Comparison of ENCODE assay signal across 17 cellular contexts in genomic region chr7:23618241-23618640, GRCh38.
"Had no signal": no experiment of that assay in that cellular context is flagged by ENCODE, and none has a peak within 500 bp of the region (broad histone marks: within the 10 kb centered on the region; RNA-seq: fewer than 3 reads in every experiment).

No MANE protein-coding gene starts in this region.

- ATAC-seq: activated CD8-positive, alpha-beta T cell treated with anti-CD3 and anti-CD28 coated beads for 36 hours; stimulated activated naive CD8-positive, alpha-beta T cell treated with anti-CD3 and anti-CD28 coated beads, Interleukin-15, amount 100 ng/mL, for 72 hours had no signal

- H3K27me3 Mint-ChIP-seq: activated CD8-positive, alpha-beta T cell treated with anti-CD3 and anti-CD28 coated beads for 36 hours; stimulated activated naive CD8-positive, alpha-beta T cell treated with anti-CD3 and anti-CD28 coated beads, Interleukin-15, amount 100 ng/mL, for 72 hours had no signal

- H3K4me1 ChIP-seq: ascending aorta, colonic mucosa, neural progenitor cell, testis had no signal

- H3K27me3 ChIP-seq: ascending aorta, colonic mucosa, neural progenitor cell, ovary, testis had no signal

- H3K27ac Mint-ChIP-seq: activated CD8-positive, alpha-beta T cell treated with anti-CD3 and anti-CD28 coated beads for 36 hours; mesothelial cell of epicardium; neural progenitor cell; stimulated activated naive CD8-positive, alpha-beta T cell treated with anti-CD3 and anti-CD28 coated beads, Interleukin-15, amount 100 ng/mL, for 72 hours had no signal

- H3K27ac ChIP-seq: ascending aorta, colonic mucosa, epithelial cell of prostate, neural progenitor cell, ovary, testis had no signal

- H3K4me1 Mint-ChIP-seq: mesothelial cell of epicardium, neural progenitor cell had no signal

- DNase-seq: activated CD4-positive, alpha-beta T cell treated with anti-CD3 and anti-CD28 coated beads for 4 hours; activated CD8-positive, alpha-beta memory T cell treated with anti-CD3 and anti-CD28 coated beads, Interleukin-2, amount 50 U/mL, for 4 hours; activated CD8-positive, alpha-beta T cell treated with anti-CD3 and anti-CD28 coated beads for 36 hours; caudate nucleus; colonic mucosa; effector CD4-positive, alpha-beta T cell; hippocampal formation; ovary; stimulated activated CD4-positive, alpha-beta T cell treated with anti-CD3 and anti-CD28 coated beads, Interleukin-2, amount 100 ng/mL, for 48 hours; stimulated activated CD8-positive, alpha-beta memory T cell treated with anti-CD3 and anti-CD28 coated beads, Interleukin-4, amount 100 ng/mL, for 48 hours; stimulated activated naive CD8-positive, alpha-beta T cell treated with anti-CD3 and anti-CD28 coated beads, Interleukin-15, amount 100 ng/mL, for 72 hours; T1000; testis had no signal

- H2AFZ ChIP-seq: neural progenitor cell had no signal

- H3K9me3 ChIP-seq: colonic mucosa, ovary, testis had no signal

- H3K4me3 ChIP-seq: ascending aorta, colonic mucosa, neural progenitor cell, ovary, testis had no signal

- H3K9ac ChIP-seq: neural progenitor cell had no signal

- H3K36me3 ChIP-seq: ascending aorta, colonic mucosa, neural progenitor cell, ovary had no signal

- H3K4me3 Mint-ChIP-seq: activated CD8-positive, alpha-beta T cell treated with anti-CD3 and anti-CD28 coated beads for 36 hours; mesothelial cell of epicardium; neural progenitor cell; stimulated activated naive CD8-positive, alpha-beta T cell treated with anti-CD3 and anti-CD28 coated beads, Interleukin-15, amount 100 ng/mL, for 72 hours had no signal

- H3K4me2 ChIP-seq: neural progenitor cell had no signal
